ENCODE assay signal across 18 cellular contexts in the genomic region with DNA sequence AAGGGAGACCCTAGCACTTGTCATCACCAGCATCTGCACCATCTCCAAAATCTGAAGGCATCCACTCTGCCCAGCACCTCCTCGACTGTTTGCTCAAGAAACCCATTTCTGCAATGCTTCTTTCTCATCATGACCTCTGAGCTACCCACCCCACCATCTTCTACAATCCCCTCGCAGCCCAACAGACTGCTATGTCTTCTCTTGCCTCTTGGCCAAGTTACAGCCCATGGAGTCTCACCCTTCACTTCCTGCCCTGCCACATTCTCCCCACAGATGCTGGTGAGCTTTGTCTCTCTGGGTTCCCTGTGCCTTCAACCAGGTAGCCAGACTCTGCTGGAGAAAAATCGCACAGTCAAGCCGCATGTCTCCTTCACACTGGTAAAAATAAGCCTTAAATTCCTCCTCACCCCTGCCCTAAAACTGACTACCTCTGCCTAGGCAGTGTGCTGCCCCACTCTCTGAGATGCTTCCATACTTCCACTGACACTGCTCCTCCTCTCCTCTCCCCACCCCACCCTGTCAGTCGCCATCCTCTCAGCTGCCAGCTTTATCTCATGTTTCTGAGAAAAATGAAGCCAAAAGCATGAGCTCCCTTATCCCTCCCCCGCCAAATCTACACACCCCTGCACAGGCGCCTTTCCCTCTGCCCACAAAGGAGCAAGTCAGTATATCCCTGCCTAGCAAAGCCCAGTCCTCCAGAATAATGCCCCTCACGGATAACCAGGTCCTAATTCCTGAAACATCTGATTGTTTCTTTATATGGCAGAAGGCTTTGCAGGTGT.
"Had no signal": no experiment of that assay in that cellular context is flagged by ENCODE, and none has a peak within 500 bp of the region (broad histone marks: within the 10 kb centered on the region; RNA-seq: fewer than 3 reads in every experiment).

No MANE protein-coding gene starts in this region.

- H3K27me3 ChIP-seq: pancreas, right atrium auricular region, tibial artery had no signal

- H3K4me3 ChIP-seq: pancreas, psoas muscle, right atrium auricular region, tibial artery had no signal

- DNase-seq: activated CD4-positive, alpha-beta T cell treated with anti-CD3 and anti-CD28 coated beads, Interleukin-2, amount 10 ng/mL, durations not matched to agents 7 days and 5 days; activated CD4-positive, CD25-positive, alpha-beta regulatory T cell treated with anti-CD3 and anti-CD28 coated beads, Interleukin-2, amount 50 U/mL, for 72 hours; activated CD8-positive, alpha-beta T cell treated with anti-CD3 and anti-CD28 coated beads for 36 hours; activated gamma-delta T cell; activated naive CD4-positive, alpha-beta T cell treated with anti-CD3 and anti-CD28 coated beads, Interleukin-2, amount 50 U/mL, for 16 hours; activated naive CD8-positive, alpha-beta T cell treated with anti-CD3 and anti-CD28 coated beads, Interleukin-2, amount 50 U/mL, for 24 hours; activated T-cell treated with anti-CD3 and anti-CD28 coated beads for 4 hours; effector CD8-positive, alpha-beta T cell; hippocampal formation; pancreas; substantia nigra; T-helper 17 cell had no signal

- ATAC-seq: activated CD8-positive, alpha-beta memory T cell treated with anti-CD3 and anti-CD28 coated beads, Interleukin-2, amount 10 ng/mL, durations not matched to agents 7 days and 5 days; activated CD8-positive, alpha-beta T cell treated with anti-CD3 and anti-CD28 coated beads for 36 hours; activated naive CD8-positive, alpha-beta T cell treated with anti-CD3 and anti-CD28 coated beads, Interleukin-2, amount 50 U/mL, for 24 hours; esophagus mucosa; pancreas; T-helper 17 cell had no signal

- H3K9me3 ChIP-seq: pancreas, psoas muscle, right atrium auricular region, tibial artery had no signal

- H3K36me3 ChIP-seq: pancreas, right atrium auricular region, tibial artery had no signal

- H3K27ac ChIP-seq: pancreas, psoas muscle, right atrium auricular region, tibial artery, WERI-Rb-1 had no signal
